ENCODE assay signal across 22 cellular contexts in genomic region chr12:26032290-26032689, GRCh38.
"Had no signal": no experiment of that assay in that cellular context is flagged by ENCODE, and none has a peak within 500 bp of the region (broad histone marks: within the 10 kb centered on the region; RNA-seq: fewer than 3 reads in every experiment).

No MANE protein-coding gene starts in this region.

- H3K4me1 ChIP-seq: breast epithelium, colonic mucosa had no signal

- H3K4me1 Mint-ChIP-seq: activated T-helper 17 cell treated with anti-CD3 and anti-CD28 coated beads, Interleukin-2, amount 50 U/mL, for 72 hours; naive B cell had no signal

- H3K4me3 ChIP-seq: breast epithelium, colonic mucosa, lower lobe of right lung, thoracic aorta, upper lobe of left lung had no signal

- H3K36me3 ChIP-seq: breast epithelium, colonic mucosa, lower lobe of right lung, thoracic aorta, upper lobe of left lung, WERI-Rb-1 had no signal

- H3K27me3 Mint-ChIP-seq: activated naive CD8-positive, alpha-beta T cell; activated T-cell treated with anti-CD3 and anti-CD28 coated beads, Interleukin-2, amount 50 U/mL, for 24 hours; activated T-helper 17 cell treated with anti-CD3 and anti-CD28 coated beads, Interleukin-2, amount 50 U/mL, for 72 hours; naive B cell had no signal

- H3K36me3 Mint-ChIP-seq: activated naive CD8-positive, alpha-beta T cell; naive B cell had no signal

- H3K27me3 ChIP-seq: breast epithelium, colonic mucosa, upper lobe of left lung had no signal

- H3K4me3 Mint-ChIP-seq: activated naive CD8-positive, alpha-beta T cell; activated T-cell treated with anti-CD3 and anti-CD28 coated beads, Interleukin-2, amount 50 U/mL, for 24 hours; activated T-helper 17 cell treated with anti-CD3 and anti-CD28 coated beads, Interleukin-2, amount 50 U/mL, for 72 hours; endodermal cell; naive B cell had no signal

- H3K27ac Mint-ChIP-seq: activated naive CD8-positive, alpha-beta T cell; activated T-cell treated with anti-CD3 and anti-CD28 coated beads, Interleukin-2, amount 50 U/mL, for 24 hours; activated T-helper 17 cell treated with anti-CD3 and anti-CD28 coated beads, Interleukin-2, amount 50 U/mL, for 72 hours; naive B cell had no signal

- ATAC-seq: activated T-helper 17 cell treated with anti-CD3 and anti-CD28 coated beads, Interleukin-2, amount 50 U/mL, for 72 hours; sciatic nerve had no signal

- H3K9me3 Mint-ChIP-seq: activated T-cell treated with anti-CD3 and anti-CD28 coated beads, Interleukin-2, amount 50 U/mL, for 24 hours; activated T-helper 17 cell treated with anti-CD3 and anti-CD28 coated beads, Interleukin-2, amount 50 U/mL, for 72 hours; endodermal cell; naive B cell had no signal

- DNase-seq: activated CD4-positive, alpha-beta T cell treated with anti-CD3 and anti-CD28 coated beads for 1 hour; activated CD4-positive, alpha-beta T cell treated with anti-CD3 and anti-CD28 coated beads, Interleukin-2, amount 50 U/mL, for 1 hour; activated T-cell treated with anti-CD3 and anti-CD28 coated beads, Interleukin-2, amount 50 U/mL, for 24 hours; endodermal cell; foreskin fibroblast; kidney; lower lobe of right lung; naive B cell; nucleus accumbens; small intestine; stimulated activated CD4-positive, alpha-beta T cell treated with anti-CD3 and anti-CD28 coated beads, Interleukin-15, amount 100 ng/mL, for 24 hours; stimulated activated CD4-positive, alpha-beta T cell treated with anti-CD3 and anti-CD28 coated beads, Interleukin-2, amount 100 ng/mL, for 48 hours; stimulated activated CD8-positive, alpha-beta memory T cell treated with anti-CD3 and anti-CD28 coated beads, Interleukin-4, amount 100 ng/mL, for 48 hours; stimulated activated naive CD4-positive, alpha-beta T cell; upper lobe of left lung; WERI-Rb-1 had no signal

- FAIRE-seq: kidney, small intestine had no signal

- H3K27ac ChIP-seq: breast epithelium, colonic mucosa, lower lobe of right lung, WERI-Rb-1 had no signal

- H3K9me3 ChIP-seq: breast epithelium, colonic mucosa, lower lobe of right lung, thoracic aorta, upper lobe of left lung had no signal
